ENCODE assay signal across 8 cellular contexts in genomic region chr17:29148257-29148789, GRCh38. TPM values are rescaled to one million over a fixed set of nuclear protein-coding genes. Genes with fewer than 3 reads are reported as not detected.
DNase-seq lines count a peak whose midpoint lies in the region; ATAC-seq, FAIRE-seq and TF ChIP-seq lines count a peak whose summit lies in the region.

No MANE protein-coding gene starts in this region.

- peak overlapping the region in 1 of 2 experiments; percentile 77 for H3K4ac ChIP-seq in mesenchymal stem cell (ENCODE audit: low read depth in 1 of 2, low read length in 2 of 2)

- H3K27ac ChIP-seq in adipose tissue (ENCODE audit: low read depth, low read length): peak overlapping the region; percentile 17
- peak overlapping the region; percentile 31 for H3K27ac ChIP-seq in mesenchymal stem cell (ENCODE audit: low read length, poor library complexity, severe bottlenecking)
- peak overlapping the region; percentile 85 for H3K27ac ChIP-seq in vagina

- H3K9me3 ChIP-seq in mesenchymal stem cell (ENCODE audit: control insufficient read depth, low read length) (no peaks in the 10 kb centered on the region), vagina (no peaks in the 10 kb centered on the region)

- no peaks in the 10 kb centered on the region for H3K36me3 Mint-ChIP-seq in stimulated activated naive CD8-positive, alpha-beta T cell treated with anti-CD3 and anti-CD28 coated beads, Interleukin-15, Interleukin-2, amounts not matched to agents 100 ng/mL and 50 ng/mL, for 24 hours (ENCODE audit: low read depth)

- H2BK15ac ChIP-seq in mesenchymal stem cell (ENCODE audit: low read depth, poor library complexity, severe bottlenecking): no peak overlapping the region

- peak overlapping the region; percentile 76 for H4K8ac ChIP-seq in mesenchymal stem cell (ENCODE audit: low read length)

- peaks cover 64% of the 10 kb centered on the region for H3K4me1 Mint-ChIP-seq in stimulated activated naive CD8-positive, alpha-beta T cell treated with anti-CD3 and anti-CD28 coated beads, Interleukin-15, Interleukin-2, amounts not matched to agents 100 ng/mL and 50 ng/mL, for 24 hours (ENCODE audit: low read depth)

- H3K4me1 ChIP-seq in mesenchymal stem cell (ENCODE audit: control insufficient read depth, insufficient read depth, low read depth, low read length): peaks cover 29% of the 10 kb centered on the region
- peaks cover 25% of the 10 kb centered on the region for H3K4me1 ChIP-seq in vagina

- peak overlapping the region; percentile 57 for H3K4me3 Mint-ChIP-seq in stimulated activated naive CD8-positive, alpha-beta T cell treated with anti-CD3 and anti-CD28 coated beads, Interleukin-15, Interleukin-2, amounts not matched to agents 100 ng/mL and 50 ng/mL, for 24 hours

- no peak for TF ChIP-seq POLR2A in vagina (IDR thresholded peaks at IDR 0.05)
- TF ChIP-seq POLR2A in H54 (IDR thresholded peaks at IDR 0.05; ENCODE audit: low read depth, low read length): no peak

- no peak overlapping the region for H2BK5ac ChIP-seq in mesenchymal stem cell (ENCODE audit: low read depth, low read length, poor library complexity, severe bottlenecking)

- no peak for TF ChIP-seq CTCF in vagina (IDR thresholded peaks at IDR 0.05)

- DNase-seq in stimulated activated naive CD8-positive, alpha-beta T cell treated with anti-CD3 and anti-CD28 coated beads, Interleukin-15, Interleukin-2, amounts not matched to agents 100 U/mL and 50 U/mL, for 24 hours: no peak
- DNase-seq in mesenchymal stem cell (no peak), vagina (ENCODE audit: extremely low spot score in 2 of 2) (no peak), H54 (ENCODE audit: insufficient read length, low spot score) (no peak), NCI-H1694 treated with DMSO at 0.1 percent for 48 hours (lab: John Stamatoyannopoulos, UW) (no peak), NCI-H526 treated with DMSO at 0.1 percent for 48 hours (lab: John Stamatoyannopoulos, UW) (no peak)

- ATAC-seq in stimulated activated naive CD8-positive, alpha-beta T cell treated with anti-CD3 and anti-CD28 coated beads, Interleukin-15, Interleukin-2, amounts not matched to agents 100 U/mL and 50 U/mL, for 24 hours: no peak

- H3K27me3 ChIP-seq in mesenchymal stem cell (ENCODE audit: control insufficient read depth in 1 of 2, insufficient read depth in 1 of 2, low read length in 2 of 2) (no peaks in the 10 kb centered on the region), vagina (no peaks in the 10 kb centered on the region)

- H3K4me3 ChIP-seq in mesenchymal stem cell (ENCODE audit: insufficient read depth in 1 of 2, low read depth in 1 of 2, low read length in 2 of 2) (peak overlapping the region in 1 of 2 experiments; percentile 82), vagina (peak overlapping the region; percentile 42 to 47)

- H3K23ac ChIP-seq in mesenchymal stem cell (ENCODE audit: low read length in 2 of 2): no peak overlapping the region

- FAIRE-seq in H54 (lab: Jason Lieb, UNC): no peak

- WGBS in adipose tissue, 3 donors: 27 to 37% (median 36%) methylated on average over 5 of the region's 5 CpGs
- 81% methylated on average over 5 of the region's 5 CpGs for WGBS in mesenchymal stem cell

- no peaks in the 10 kb centered on the region for H3K27me3 Mint-ChIP-seq in stimulated activated naive CD8-positive, alpha-beta T cell treated with anti-CD3 and anti-CD28 coated beads, Interleukin-15, Interleukin-2, amounts not matched to agents 100 ng/mL and 50 ng/mL, for 24 hours

- peak overlapping the region; percentile 83 for H3K27ac Mint-ChIP-seq in stimulated activated naive CD8-positive, alpha-beta T cell treated with anti-CD3 and anti-CD28 coated beads, Interleukin-15, Interleukin-2, amounts not matched to agents 100 ng/mL and 50 ng/mL, for 24 hours

- H3K14ac ChIP-seq in mesenchymal stem cell (ENCODE audit: low read length in 2 of 2): no peak overlapping the region

- H2BK120ac ChIP-seq in mesenchymal stem cell (ENCODE audit: low read depth, low read length): no peak overlapping the region

- peak overlapping the region; percentile 31 for H4K91ac ChIP-seq in mesenchymal stem cell (ENCODE audit: low read length)

- H3K36me3 ChIP-seq in mesenchymal stem cell (ENCODE audit: control insufficient read depth in 1 of 2, insufficient read depth in 2 of 2, low read depth in 1 of 2, low read length in 2 of 2) (peaks cover 0 to 3% of the 10 kb centered on the region in 2 experiments), vagina (no peaks in the 10 kb centered on the region)

- peak overlapping the region; percentile 89 for H3K9ac ChIP-seq in mesenchymal stem cell (ENCODE audit: low read length)

- H2BK12ac ChIP-seq in mesenchymal stem cell (ENCODE audit: low read length in 2 of 2): peak overlapping the region; percentile 69 to 86

- H2AK5ac ChIP-seq in mesenchymal stem cell (ENCODE audit: low read length, severe bottlenecking): peak overlapping the region; percentile 73

- H3K79me1 ChIP-seq in mesenchymal stem cell (replicated peaks; ENCODE audit: low read length, poor library complexity, severe bottlenecking): peaks cover 27% of the 10 kb centered on the region

- peak overlapping the region; percentile 29 for H2AFZ ChIP-seq in mesenchymal stem cell (ENCODE audit: low read depth, low read length)

- intact Hi-C loops in vagina (cut with DNase I): loop anchor here (2.0 to 5.0 kb wide), 2 partner anchors 70 to 144 kb away; partner anchors contain the start of gene NUFIP2

- no peaks in the 10 kb centered on the region for H3K9me3 Mint-ChIP-seq in stimulated activated naive CD8-positive, alpha-beta T cell treated with anti-CD3 and anti-CD28 coated beads, Interleukin-15, Interleukin-2, amounts not matched to agents 100 ng/mL and 50 ng/mL, for 24 hours

- H3K4me2 ChIP-seq in mesenchymal stem cell (ENCODE audit: low read length, poor library complexity, severe bottlenecking): peak overlapping the region; percentile 56

- H3K18ac ChIP-seq in mesenchymal stem cell (ENCODE audit: low read depth in 1 of 2, low read length in 2 of 2): peak overlapping the region in 1 of 2 experiments; percentile 18

RNA-seq across cellular contexts. Expression of gene MYO18A, which starts 31.9 kb away (rescaled TPM):
- polyA plus RNA-seq in adipose tissue: 10 to 100 TPM; 14.3 to 33.3 (median 18.6) TPM
- polyA plus RNA-seq in mesenchymal stem cell (2013, experiment 1 of 2): 16.2 TPM
- polyA plus RNA-seq in mesenchymal stem cell (2013, experiment 2 of 2): 15.0 TPM
- 70.7 TPM for total RNA-seq in vagina

Comparison
In these comparisons a context has a peak if more than half of its experiments do, and no peak if none do; other contexts are left out.
1. H3K27ac ChIP-seq: peak in every context shown above with its lines; median percentile 85 in vagina; 31 in mesenchymal stem cell; 17 in adipose tissue.